Comparison of ENCODE assay signal across 24 cellular contexts in genomic region chr10:28714401-28715053, GRCh38.
"Had no signal": no experiment of that assay in that cellular context is flagged by ENCODE, and none has a peak within 500 bp of the region (broad histone marks: within the 10 kb centered on the region; RNA-seq: fewer than 3 reads in every experiment).

No MANE protein-coding gene starts in this region.

- H3K27me3 ChIP-seq: gastrocnemius medialis, heart left ventricle had no signal

- H3K27ac Mint-ChIP-seq: activated CD4-positive, alpha-beta memory T cell treated with anti-CD3 and anti-CD28 coated beads for 36 hours; activated naive CD8-positive, alpha-beta T cell; activated T-helper 1 cell treated with anti-CD3 and anti-CD28 coated beads, Interleukin-12 subunit alpha, Interleukin-12 subunit beta, Interleukin-2, Interleukin-4 antibody, amounts not matched to agents 30 ng/mL and 10 ng/mL and 1 ng/mL, durations not matched to agents 14 hours and 24 hours and 36 hours; immature natural killer cell; nephron progenitor cell; stimulated activated naive CD8-positive, alpha-beta T cell treated with anti-CD3 and anti-CD28 coated beads, Interleukin-15, amount 100 ng/mL, for 72 hours; type B pancreatic cell; WTC11 had no signal

- H3K4me1 Mint-ChIP-seq: brain; central memory CD8-positive, alpha-beta T cell; immature natural killer cell; stimulated activated naive CD8-positive, alpha-beta T cell treated with anti-CD3 and anti-CD28 coated beads, Interleukin-15, amount 100 ng/mL, for 72 hours; WTC11 had no signal

- H3K9me3 Mint-ChIP-seq: activated CD4-positive, alpha-beta memory T cell treated with anti-CD3 and anti-CD28 coated beads for 36 hours; activated T-helper 1 cell treated with anti-CD3 and anti-CD28 coated beads, Interleukin-12 subunit alpha, Interleukin-12 subunit beta, Interleukin-2, Interleukin-4 antibody, amounts not matched to agents 30 ng/mL and 10 ng/mL and 1 ng/mL, durations not matched to agents 14 hours and 24 hours and 36 hours; central memory CD8-positive, alpha-beta T cell; nephron progenitor cell; stimulated activated naive CD8-positive, alpha-beta T cell treated with anti-CD3 and anti-CD28 coated beads, Interleukin-15, amount 100 ng/mL, for 72 hours; type B pancreatic cell had no signal

- H3K27ac ChIP-seq: gastrocnemius medialis, lower lobe of right lung, suprapubic skin had no signal

- H3K9me3 ChIP-seq: gastrocnemius medialis, heart left ventricle, lower lobe of right lung, suprapubic skin had no signal

- H3K36me3 Mint-ChIP-seq: activated CD4-positive, alpha-beta memory T cell treated with anti-CD3 and anti-CD28 coated beads for 36 hours; activated naive CD8-positive, alpha-beta T cell; brain; immature natural killer cell; type B pancreatic cell had no signal

- H3K27me3 Mint-ChIP-seq: type B pancreatic cell had no signal

- DNase-seq: activated CD4-positive, alpha-beta memory T cell treated with anti-CD3 and anti-CD28 coated beads for 36 hours; activated CD4-positive, alpha-beta T cell treated with anti-CD3 and anti-CD28 coated beads for 4 hours; activated T-cell treated with anti-CD3 and anti-CD28 coated beads for 4 hours; amniotic stem cell; cortex of kidney; erythroblast; gastrocnemius medialis; heart left ventricle; immature natural killer cell; lower lobe of right lung; nephron progenitor cell; occipital lobe; retina; small intestine; stimulated activated CD4-positive, alpha-beta T cell treated with anti-CD3 and anti-CD28 coated beads, Interleukin-15, amount 100 ng/mL, for 24 hours; stimulated activated CD4-positive, alpha-beta T cell treated with anti-CD3 and anti-CD28 coated beads, Interleukin-4, amount 100 ng/mL, for 1 hour; stimulated activated naive CD8-positive, alpha-beta T cell treated with anti-CD3 and anti-CD28 coated beads, Interleukin-15, amount 100 ng/mL, for 72 hours had no signal

- H3K4me3 ChIP-seq: gastrocnemius medialis, lower lobe of right lung, suprapubic skin had no signal

- H3K4me1 ChIP-seq: gastrocnemius medialis, lower lobe of right lung, suprapubic skin had no signal

- H3K4me3 Mint-ChIP-seq: activated CD4-positive, alpha-beta memory T cell treated with anti-CD3 and anti-CD28 coated beads for 36 hours; activated naive CD8-positive, alpha-beta T cell; activated T-helper 1 cell treated with anti-CD3 and anti-CD28 coated beads, Interleukin-12 subunit alpha, Interleukin-12 subunit beta, Interleukin-2, Interleukin-4 antibody, amounts not matched to agents 30 ng/mL and 10 ng/mL and 1 ng/mL, durations not matched to agents 14 hours and 24 hours and 36 hours; brain; central memory CD8-positive, alpha-beta T cell; immature natural killer cell; nephron progenitor cell; stimulated activated naive CD8-positive, alpha-beta T cell treated with anti-CD3 and anti-CD28 coated beads, Interleukin-15, amount 100 ng/mL, for 72 hours; type B pancreatic cell; WTC11 had no signal

- H3K36me3 ChIP-seq: gastrocnemius medialis, heart left ventricle, lower lobe of right lung, suprapubic skin had no signal

- ATAC-seq: gastrocnemius medialis; lower lobe of right lung; stimulated activated naive CD8-positive, alpha-beta T cell treated with anti-CD3 and anti-CD28 coated beads, Interleukin-15, amount 100 ng/mL, for 72 hours; WTC11 had no signal
